In genomic region chr19:33795370-33796163, GRCh38 we compare ENCODE assay signal across 1 cellular context.
TF ChIP-seq lines count a peak whose summit lies in the region.

No MANE protein-coding gene starts in this region.

TF ChIP-seq in HepG2, 621 proteins besides CTCF, POLR2A, EP300 and RAD21 (continued from another document and continues in another):
- no peak for TF ChIP-seq ZNF512 (CRISPR knock-in tag; IDR thresholded peaks at IDR 0.05)
- TF ChIP-seq SMAD1 (CRISPR knock-in tag; IDR thresholded peaks at IDR 0.05; ENCODE audit: borderline replicate concordance, low read depth) = no peak
- TF ChIP-seq ZNF672 (CRISPR knock-in tag; IDR thresholded peaks at IDR 0.05) = no peak
- TF ChIP-seq STAG1 (CRISPR knock-in tag; IDR thresholded peaks at IDR 0.05) = peak; percentile 45
- TF ChIP-seq SPEN (CRISPR knock-in tag; IDR thresholded peaks at IDR 0.05; ENCODE audit: low read depth) = peak; percentile 52
- TF ChIP-seq TAF1 (CRISPR knock-in tag; IDR thresholded peaks at IDR 0.05) = peak; percentile 49; the same call in 1 of the 2 replicates
- peak; percentile 90 for TF ChIP-seq UBTF (CRISPR knock-in tag; IDR thresholded peaks at IDR 0.05)
- peak; percentile 42; the same call in 1 of the 2 replicates for TF ChIP-seq KDM5B (CRISPR knock-in tag; IDR thresholded peaks at IDR 0.05; ENCODE audit: borderline replicate concordance)
- no peak for TF ChIP-seq ZNF350 (CRISPR knock-in tag; IDR thresholded peaks at IDR 0.05; ENCODE audit: borderline replicate concordance, low read depth)
- TF ChIP-seq ZNF746 (CRISPR knock-in tag; IDR thresholded peaks at IDR 0.05) = peak; percentile 80
- no peak for TF ChIP-seq NFE2 (CRISPR knock-in tag; IDR thresholded peaks at IDR 0.05)
- no peak for TF ChIP-seq NFYB (CRISPR knock-in tag; IDR thresholded peaks at IDR 0.05)
- peak; percentile 85 for TF ChIP-seq MYC (CRISPR knock-in tag; IDR thresholded peaks at IDR 0.05; ENCODE audit: borderline replicate concordance)
- no peak for TF ChIP-seq POLR2AphosphoS2 (IDR thresholded peaks at IDR 0.05; ENCODE audit: low read depth, low read length)
- TF ChIP-seq TRIM22 (IDR thresholded peaks at IDR 0.05) = no peak
- TF ChIP-seq ZNF503 (CRISPR knock-in tag; IDR thresholded peaks at IDR 0.05) = no peak
- peak; percentile 79 for TF ChIP-seq HNRNPLL (IDR thresholded peaks at IDR 0.05; ENCODE audit: low read depth, low read length, poor library complexity, severe bottlenecking)
- TF ChIP-seq GATAD1 (CRISPR knock-in tag; IDR thresholded peaks at IDR 0.05) = peak; percentile 6; the same call in 1 of the 2 replicates
- TF ChIP-seq RAD51 (IDR thresholded peaks at IDR 0.05; ENCODE audit: borderline replicate concordance) = no peak
- TF ChIP-seq HMGXB4 (CRISPR knock-in tag; IDR thresholded peaks at IDR 0.05; ENCODE audit: borderline replicate concordance in 1 of 2, low read depth in 1 of 2) = peak; percentile 88 to 90
- no peak for TF ChIP-seq CENPBD1 (CRISPR knock-in tag; IDR thresholded peaks at IDR 0.05; ENCODE audit: borderline replicate concordance, low read depth)
- TF ChIP-seq IRF9 (CRISPR knock-in tag; IDR thresholded peaks at IDR 0.05; ENCODE audit: borderline replicate concordance) = 0 out of 2 replicates have a peak, but pooled peaks have one; percentile 59
- no peak for TF ChIP-seq PRMT3 (CRISPR knock-in tag; IDR thresholded peaks at IDR 0.05; ENCODE audit: borderline replicate concordance, low read depth)
- no peak for TF ChIP-seq ZNF607 (CRISPR knock-in tag; IDR thresholded peaks at IDR 0.05; ENCODE audit: borderline replicate concordance)
- TF ChIP-seq GATAD2A (CRISPR knock-in tag; IDR thresholded peaks at IDR 0.05) = no peak
- no peak for TF ChIP-seq ZNF275 (CRISPR knock-in tag; IDR thresholded peaks at IDR 0.05; ENCODE audit: borderline replicate concordance)
- TF ChIP-seq NBN (conservative IDR thresholded peaks at IDR 0.05) = no peak
- peak; percentile 59; the same call in 1 of the 2 replicates for TF ChIP-seq ZNF564 (CRISPR knock-in tag; IDR thresholded peaks at IDR 0.05)
- no peak for TF ChIP-seq PAWR (CRISPR knock-in tag; IDR thresholded peaks at IDR 0.05; ENCODE audit: borderline replicate concordance)
- no peak for TF ChIP-seq POGZ (CRISPR knock-in tag; IDR thresholded peaks at IDR 0.05)
- TF ChIP-seq ZFP91 (CRISPR knock-in tag; IDR thresholded peaks at IDR 0.05; ENCODE audit: borderline replicate concordance) = peak; percentile 54; the same call in 1 of the 2 replicates
- peak; percentile 83 for TF ChIP-seq YY1 (IDR thresholded peaks at IDR 0.05; ENCODE audit: insufficient read depth, insufficient replicate concordance, low read depth, low read length)
- TF ChIP-seq NR0B2 (CRISPR knock-in tag; IDR thresholded peaks at IDR 0.05) = peak; percentile 16; the same call in 1 of the 2 replicates
- no peak for TF ChIP-seq ZNF180 (CRISPR knock-in tag; IDR thresholded peaks at IDR 0.05; ENCODE audit: borderline replicate concordance, low read depth)
- no peak for TF ChIP-seq SIX4 (CRISPR knock-in tag; IDR thresholded peaks at IDR 0.05)
- TF ChIP-seq MAX (IDR thresholded peaks at IDR 0.05) = peak; percentile 72
- no peak for TF ChIP-seq NR2F6 (IDR thresholded peaks at IDR 0.05)
- no peak; the same call in 1 of the 2 replicates for TF ChIP-seq NR2F6 (CRISPR knock-in tag; IDR thresholded peaks at IDR 0.05)
- peak; percentile 91 for TF ChIP-seq AKAP8 (CRISPR knock-in tag; IDR thresholded peaks at IDR 0.05)
- peak; percentile 47; the same call in 1 of the 2 replicates for TF ChIP-seq ZNF784 (CRISPR knock-in tag; IDR thresholded peaks at IDR 0.05; ENCODE audit: borderline replicate concordance)
- TF ChIP-seq ZIK1 (CRISPR knock-in tag; IDR thresholded peaks at IDR 0.05; ENCODE audit: borderline replicate concordance, low read depth) = no peak; the same call in 1 of the 2 replicates
- peak; percentile 53; the same call in 1 of the 2 replicates for TF ChIP-seq MTERF4 (CRISPR knock-in tag; IDR thresholded peaks at IDR 0.05)
